ENCODE assay signal across 8 cellular contexts in the genomic region with DNA sequence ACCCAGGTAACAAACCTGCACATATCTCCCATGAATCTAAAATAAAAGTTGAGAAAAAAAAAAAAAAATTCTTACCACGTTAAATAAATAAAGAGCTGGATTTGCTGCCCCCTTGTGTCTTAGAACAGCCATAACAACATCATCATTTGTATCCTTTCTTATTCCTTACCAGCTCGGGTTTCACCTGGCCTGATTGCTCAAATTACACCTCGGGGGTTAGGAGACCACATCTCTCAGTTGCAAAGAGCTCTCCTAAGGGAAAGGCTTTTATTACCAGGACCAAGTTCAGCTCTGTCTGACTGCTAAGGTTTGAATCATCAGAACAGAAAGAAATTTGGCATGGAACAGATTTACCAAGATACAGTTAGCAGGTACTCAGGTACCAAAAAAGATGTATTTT. TPM values are rescaled to one million over a fixed set of nuclear protein-coding genes. Genes with fewer than 3 reads are reported as not detected.
DNase-seq lines count a peak whose midpoint lies in the region; ATAC-seq, FAIRE-seq and TF ChIP-seq lines count a peak whose summit lies in the region.

No MANE protein-coding gene starts in this region.

- H3K27me3 Mint-ChIP-seq in activated naive CD8-positive, alpha-beta T cell treated with anti-CD3 and anti-CD28 coated beads for 36 hours: peaks cover 4% of the 10 kb centered on the region
- H3K27me3 Mint-ChIP-seq in activated naive CD8-positive, alpha-beta T cell treated with anti-CD3 and anti-CD28 coated beads, Interleukin-2, amount 50 U/mL, for 24 hours: peaks cover 8% of the 10 kb centered on the region
- peaks cover 9% of the 10 kb centered on the region for H3K27me3 Mint-ChIP-seq in stimulated activated naive CD8-positive, alpha-beta T cell treated with anti-CD3 and anti-CD28 coated beads, Interleukin-15, amount 100 ng/mL, for 72 hours

- H3K4me1 ChIP-seq in SJCRH30 (no peaks in the 10 kb centered on the region), kidney (ENCODE audit: control insufficient read depth in 1 of 2, insufficient read depth in 1 of 2, low read depth in 1 of 2, low read length in 2 of 2) (peaks cover 0 to 6% of the 10 kb centered on the region in 2 donors)

- H3K27me3 ChIP-seq in SJCRH30: no peaks in the 10 kb centered on the region

- no peak overlapping the region for H3K27ac Mint-ChIP-seq in activated naive CD8-positive, alpha-beta T cell treated with anti-CD3 and anti-CD28 coated beads for 36 hours
- no peak overlapping the region for H3K27ac Mint-ChIP-seq in activated naive CD8-positive, alpha-beta T cell treated with anti-CD3 and anti-CD28 coated beads, Interleukin-2, amount 50 U/mL, for 24 hours
- H3K27ac Mint-ChIP-seq in stimulated activated naive CD8-positive, alpha-beta T cell treated with anti-CD3 and anti-CD28 coated beads, Interleukin-15, amount 100 ng/mL, for 72 hours: no peak overlapping the region

- ATAC-seq in activated naive CD8-positive, alpha-beta T cell treated with anti-CD3 and anti-CD28 coated beads, Interleukin-2, amount 50 U/mL, for 24 hours: no peak
- peak; percentile 64 for ATAC-seq in stimulated activated naive CD8-positive, alpha-beta T cell treated with anti-CD3 and anti-CD28 coated beads, Interleukin-15, amount 100 ng/mL, for 72 hours
- no peak for ATAC-seq in GM18520 (IDR thresholded peaks at IDR 0.05; ENCODE audit: unreplicated experiment)

- H3K9ac ChIP-seq in kidney (ENCODE audit: low read length in 2 of 2): no peak overlapping the region

- H3K4me3 ChIP-seq in SJCRH30 (no peak overlapping the region), cardiac fibroblast (replicated peaks in 1 of 2; ENCODE audit: low read depth in 2 of 2, low read length in 2 of 2) (no peak overlapping the region), kidney (ENCODE audit: low read length in 2 of 2) (no peak overlapping the region)

- peaks cover 2% of the 10 kb centered on the region for H3K9me3 Mint-ChIP-seq in activated naive CD8-positive, alpha-beta T cell treated with anti-CD3 and anti-CD28 coated beads for 36 hours
- no peaks in the 10 kb centered on the region for H3K9me3 Mint-ChIP-seq in activated naive CD8-positive, alpha-beta T cell treated with anti-CD3 and anti-CD28 coated beads, Interleukin-2, amount 50 U/mL, for 24 hours
- H3K9me3 Mint-ChIP-seq in stimulated activated naive CD8-positive, alpha-beta T cell treated with anti-CD3 and anti-CD28 coated beads, Interleukin-15, amount 100 ng/mL, for 72 hours: no peaks in the 10 kb centered on the region

- H3K4me1 Mint-ChIP-seq in activated naive CD8-positive, alpha-beta T cell treated with anti-CD3 and anti-CD28 coated beads for 36 hours: no peaks in the 10 kb centered on the region
- peaks cover 2% of the 10 kb centered on the region for H3K4me1 Mint-ChIP-seq in activated naive CD8-positive, alpha-beta T cell treated with anti-CD3 and anti-CD28 coated beads, Interleukin-2, amount 50 U/mL, for 24 hours
- no peaks in the 10 kb centered on the region for H3K4me1 Mint-ChIP-seq in stimulated activated naive CD8-positive, alpha-beta T cell treated with anti-CD3 and anti-CD28 coated beads, Interleukin-15, amount 100 ng/mL, for 72 hours

- no peak overlapping the region for H3K4me3 Mint-ChIP-seq in activated naive CD8-positive, alpha-beta T cell treated with anti-CD3 and anti-CD28 coated beads for 36 hours
- no peak overlapping the region for H3K4me3 Mint-ChIP-seq in activated naive CD8-positive, alpha-beta T cell treated with anti-CD3 and anti-CD28 coated beads, Interleukin-2, amount 50 U/mL, for 24 hours
- no peak overlapping the region for H3K4me3 Mint-ChIP-seq in stimulated activated naive CD8-positive, alpha-beta T cell treated with anti-CD3 and anti-CD28 coated beads, Interleukin-15, amount 100 ng/mL, for 72 hours

- H3K27ac ChIP-seq in SJCRH30 (no peak overlapping the region), kidney (ENCODE audit: low read depth in 2 of 2, low read length in 2 of 2) (no peak overlapping the region)

- no peaks in the 10 kb centered on the region for H3K36me3 Mint-ChIP-seq in activated naive CD8-positive, alpha-beta T cell treated with anti-CD3 and anti-CD28 coated beads for 36 hours
- no peaks in the 10 kb centered on the region for H3K36me3 Mint-ChIP-seq in activated naive CD8-positive, alpha-beta T cell treated with anti-CD3 and anti-CD28 coated beads, Interleukin-2, amount 50 U/mL, for 24 hours (ENCODE audit: low read depth)

- H3K36me3 ChIP-seq in SJCRH30: no peaks in the 10 kb centered on the region
- H3K36me3 ChIP-seq in kidney (ENCODE audit: control insufficient read depth in 1 of 2, insufficient read depth in 2 of 2, low read length in 2 of 2): no peaks in the 10 kb centered on the region

- FAIRE-seq in kidney (lab: Jason Lieb, UNC): peak; percentile 81

- intact Hi-C loops in kidney (cut with DNase I): loop anchor here (10.0 kb wide), 1 partner anchor 320 kb away; a partner anchor contains a TSS

- TF ChIP-seq CTCF in cardiac fibroblast (IDR thresholded peaks at IDR 0.05; ENCODE audit: low read depth, low read length) (peak; percentile 48), kidney (IDR thresholded peaks at IDR 0.05; ENCODE audit: borderline replicate concordance, extremely low read depth, insufficient read depth) (peak; percentile 69)

- peak; percentile 5 for DNase-seq in activated naive CD8-positive, alpha-beta T cell treated with anti-CD3 and anti-CD28 coated beads for 36 hours
- no peak for DNase-seq in activated naive CD8-positive, alpha-beta T cell treated with anti-CD3 and anti-CD28 coated beads, Interleukin-2, amount 50 U/mL, for 24 hours
- DNase-seq in NCI-H1105 treated with DMSO at 0.1 percent for 48 hours (lab: John Stamatoyannopoulos, UW) (peak; percentile 96), SJCRH30 (peak; percentile 15 to 69), cardiac fibroblast (ENCODE audit: low read depth in 2 of 2) (peak; percentile 75 to 76), kidney (no peak)
- DNase-seq in stimulated activated naive CD8-positive, alpha-beta T cell treated with anti-CD3 and anti-CD28 coated beads, Interleukin-15, amount 100 ng/mL, for 72 hours: peak; percentile 27 to 28

- H3K9me3 ChIP-seq in SJCRH30 (replicated peaks): no peaks in the 10 kb centered on the region
- H3K9me3 ChIP-seq in kidney (ENCODE audit: control insufficient read depth in 1 of 2, low read length in 2 of 2): peaks cover 0 to 1% of the 10 kb centered on the region in 2 donors

RNA-seq across cellular contexts. Expression of a gene that starts 25.8 kb away (rescaled TPM):
- 10 to 100 TPM; 14.7 to 17.7 TPM for total RNA-seq in activated naive CD8-positive, alpha-beta T cell treated with anti-CD3 and anti-CD28 coated beads for 36 hours
- total RNA-seq in SJCRH30 (2014; rRNA removed; shearing (Covaris generic)): 10.3 and 16.1 TPM in 2 replicates
- 5.7 TPM for total RNA-seq in kidney
- polyA plus RNA-seq in kidney (ENCODE audit: insufficient read depth, low read depth, low replicate concordance): 10.9 TPM

RNA-seq across cellular contexts. Expression of a gene that starts 32.1 kb away (rescaled TPM):
- total RNA-seq in activated naive CD8-positive, alpha-beta T cell treated with anti-CD3 and anti-CD28 coated beads for 36 hours: not detected
- total RNA-seq in SJCRH30 (2014; rRNA removed; shearing (Covaris generic)): not detected in 2 replicates
- not detected for total RNA-seq in kidney
- polyA plus RNA-seq in kidney (ENCODE audit: insufficient read depth, low read depth, low replicate concordance): not detected

Comparison
In these comparisons a context has a peak if more than half of its experiments do, and no peak if none do; other contexts are left out.
1. DNase-seq: peak in activated naive CD8-positive, alpha-beta T cell treated with anti-CD3 and anti-CD28 coated beads for 36 hours (single experiment), NCI-H1105 treated with DMSO at 0.1 percent for 48 hours (single experiment), SJCRH30 (2 of 2), cardiac fibroblast (2 of 2) and stimulated activated naive CD8-positive, alpha-beta T cell treated with anti-CD3 and anti-CD28 coated beads, Interleukin-15, amount 100 ng/mL, for 72 hours (2 of 2); none in activated naive CD8-positive, alpha-beta T cell treated with anti-CD3 and anti-CD28 coated beads, Interleukin-2, amount 50 U/mL, for 24 hours (single experiment) and kidney (single experiment).